1 cellular context compared by ENCODE assay signal in the genomic region with DNA sequence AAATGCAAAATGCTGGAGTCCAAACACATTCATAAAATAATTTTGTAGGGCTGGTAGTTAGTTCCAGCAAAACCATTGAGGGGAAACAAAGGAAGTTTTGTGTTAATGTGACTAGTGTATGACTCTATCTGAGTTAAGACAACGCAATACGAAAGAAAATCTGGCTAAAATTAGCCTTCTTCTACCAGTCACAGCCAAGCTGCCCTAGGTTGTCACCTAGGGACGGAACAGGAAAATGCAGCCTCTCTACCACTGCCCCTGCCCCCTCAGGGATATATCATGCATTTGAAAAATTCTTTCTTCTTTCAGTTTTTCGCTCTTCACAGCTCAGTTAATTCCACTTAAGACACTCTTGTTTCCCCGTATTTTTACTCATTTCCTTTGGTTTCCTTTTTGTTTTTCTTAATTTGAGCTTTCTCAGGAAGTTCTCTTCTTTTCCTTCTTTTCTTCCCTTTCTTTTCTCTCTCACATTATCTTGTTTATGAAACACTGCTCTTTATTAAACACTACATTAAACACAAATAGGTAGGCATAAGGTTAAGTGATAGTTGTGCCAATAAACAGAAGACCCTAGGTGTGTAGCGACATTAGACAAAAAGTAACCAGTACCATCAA.
TF ChIP-seq lines count a peak whose summit lies in the region.

No MANE protein-coding gene starts in this region.

TF ChIP-seq in HepG2, 621 proteins besides CTCF, POLR2A, EP300 and RAD21:
- TF ChIP-seq, protein P1, sequence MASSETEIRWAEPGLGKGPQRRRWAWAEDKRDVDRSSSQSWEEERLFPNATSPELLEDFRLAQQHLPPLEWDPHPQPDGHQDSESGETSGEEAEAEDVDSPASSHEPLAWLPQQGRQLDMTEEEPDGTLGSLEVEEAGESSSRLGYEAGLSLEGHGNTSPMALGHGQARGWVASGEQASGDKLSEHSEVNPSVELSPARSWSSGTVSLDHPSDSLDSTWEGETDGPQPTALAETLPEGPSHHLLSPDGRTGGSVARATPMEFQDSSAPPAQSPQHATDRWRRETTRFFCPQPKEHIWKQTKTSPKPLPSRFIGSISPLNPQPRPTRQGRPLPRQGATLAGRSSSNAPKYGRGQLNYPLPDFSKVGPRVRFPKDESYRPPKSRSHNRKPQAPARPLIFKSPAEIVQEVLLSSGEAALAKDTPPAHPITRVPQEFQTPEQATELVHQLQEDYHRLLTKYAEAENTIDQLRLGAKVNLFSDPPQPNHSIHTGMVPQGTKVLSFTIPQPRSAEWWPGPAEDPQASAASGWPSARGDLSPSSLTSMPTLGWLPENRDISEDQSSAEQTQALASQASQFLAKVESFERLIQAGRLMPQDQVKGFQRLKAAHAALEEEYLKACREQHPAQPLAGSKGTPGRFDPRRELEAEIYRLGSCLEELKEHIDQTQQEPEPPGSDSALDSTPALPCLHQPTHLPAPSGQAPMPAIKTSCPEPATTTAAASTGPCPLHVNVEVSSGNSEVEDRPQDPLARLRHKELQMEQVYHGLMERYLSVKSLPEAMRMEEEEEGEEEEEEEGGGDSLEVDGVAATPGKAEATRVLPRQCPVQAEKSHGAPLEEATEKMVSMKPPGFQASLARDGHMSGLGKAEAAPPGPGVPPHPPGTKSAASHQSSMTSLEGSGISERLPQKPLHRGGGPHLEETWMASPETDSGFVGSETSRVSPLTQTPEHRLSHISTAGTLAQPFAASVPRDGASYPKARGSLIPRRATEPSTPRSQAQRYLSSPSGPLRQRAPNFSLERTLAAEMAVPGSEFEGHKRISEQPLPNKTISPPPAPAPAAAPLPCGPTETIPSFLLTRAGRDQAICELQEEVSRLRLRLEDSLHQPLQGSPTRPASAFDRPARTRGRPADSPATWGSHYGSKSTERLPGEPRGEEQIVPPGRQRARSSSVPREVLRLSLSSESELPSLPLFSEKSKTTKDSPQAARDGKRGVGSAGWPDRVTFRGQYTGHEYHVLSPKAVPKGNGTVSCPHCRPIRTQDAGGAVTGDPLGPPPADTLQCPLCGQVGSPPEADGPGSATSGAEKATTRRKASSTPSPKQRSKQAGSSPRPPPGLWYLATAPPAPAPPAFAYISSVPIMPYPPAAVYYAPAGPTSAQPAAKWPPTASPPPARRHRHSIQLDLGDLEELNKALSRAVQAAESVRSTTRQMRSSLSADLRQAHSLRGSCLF (CRISPR knock-in tag; IDR thresholded peaks at IDR 0.05; ENCODE audit: borderline replicate concordance), result no peak
- TF ChIP-seq ZNF543 (CRISPR knock-in tag; IDR thresholded peaks at IDR 0.05) (no peak), FOXO1 (CRISPR knock-in tag; IDR thresholded peaks at IDR 0.05) (no peak)
- TF ChIP-seq, protein P2, sequence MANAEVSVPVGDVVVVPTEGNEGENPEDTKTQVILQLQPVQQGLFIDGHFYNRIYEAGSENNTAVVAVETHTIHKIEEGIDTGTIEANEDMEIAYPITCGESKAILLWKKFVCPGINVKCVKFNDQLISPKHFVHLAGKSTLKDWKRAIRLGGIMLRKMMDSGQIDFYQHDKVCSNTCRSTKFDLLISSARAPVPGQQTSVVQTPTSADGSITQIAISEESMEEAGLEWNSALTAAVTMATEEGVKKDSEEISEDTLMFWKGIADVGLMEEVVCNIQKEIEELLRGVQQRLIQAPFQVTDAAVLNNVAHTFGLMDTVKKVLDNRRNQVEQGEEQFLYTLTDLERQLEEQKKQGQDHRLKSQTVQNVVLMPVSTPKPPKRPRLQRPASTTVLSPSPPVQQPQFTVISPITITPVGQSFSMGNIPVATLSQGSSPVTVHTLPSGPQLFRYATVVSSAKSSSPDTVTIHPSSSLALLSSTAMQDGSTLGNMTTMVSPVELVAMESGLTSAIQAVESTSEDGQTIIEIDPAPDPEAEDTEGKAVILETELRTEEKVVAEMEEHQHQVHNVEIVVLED (CRISPR knock-in tag; IDR thresholded peaks at IDR 0.05; ENCODE audit: borderline replicate concordance), result no peak
TF ChIP-seq in HepG2: peak in this region for 0.
